ENCODE assay signal across 8 cellular contexts in the genomic region with DNA sequence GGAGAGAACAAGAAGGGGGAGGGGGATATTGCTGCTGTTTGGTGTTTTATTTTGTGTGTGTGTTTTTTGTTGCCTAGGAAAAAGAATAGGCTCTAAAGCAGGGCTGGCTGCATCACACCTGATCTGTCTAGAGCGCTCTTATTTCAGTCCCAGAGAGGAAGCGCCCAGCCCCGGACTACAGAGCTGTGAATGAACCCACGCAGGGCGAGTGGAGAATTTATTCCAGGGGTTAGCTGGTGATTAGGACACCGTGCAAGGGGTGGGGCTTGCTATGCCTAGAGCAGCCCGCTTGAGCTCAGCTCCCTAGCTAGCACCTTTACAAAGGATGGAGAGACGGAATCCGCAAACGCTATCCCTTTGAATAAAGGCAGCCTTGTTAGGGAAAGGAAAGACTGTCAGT.
A peak's percentile ranks its signal among the peaks of the same experiment; 100 is the strongest.
DNase-seq lines count a peak whose midpoint lies in the region; ATAC-seq and TF ChIP-seq lines count a peak whose summit lies in the region.

No MANE protein-coding gene starts in this region.

- ATAC-seq in HG03354 (IDR thresholded peaks at IDR 0.05; ENCODE audit: poor library complexity, severe bottlenecking, unreplicated experiment) (peak; percentile 33), SK-N-SH treated with all-trans-retinoic acid at 6 μM for 48 hours (peak; percentile 72), HG03196 (IDR thresholded peaks at IDR 0.05; ENCODE audit: unreplicated experiment) (no peak)

- no peaks in the 10 kb centered on the region for H3K36me3 ChIP-seq in muscle layer of duodenum (ENCODE audit: control insufficient read depth in 1 of 2, insufficient read depth in 2 of 2, low read length in 2 of 2)

- H3K4me1 ChIP-seq in muscle layer of duodenum (ENCODE audit: control insufficient read depth in 1 of 2, insufficient read depth in 2 of 2, low read length in 2 of 2) = peaks cover 0 to 22% of the 10 kb centered on the region in 2 donors

- H3K9me3 ChIP-seq in muscle layer of duodenum (ENCODE audit: control insufficient read depth in 1 of 2, low read length in 2 of 2) = no peaks in the 10 kb centered on the region

- H3K4me3 ChIP-seq in muscle layer of duodenum (ENCODE audit: low read depth in 1 of 2, low read length in 2 of 2) = peak overlapping the region; percentile 72 to 79

- H3K27ac ChIP-seq in muscle layer of duodenum (ENCODE audit: low read length) = peak overlapping the region; percentile 64

- DNase-seq in AG08396 (ENCODE audit: low spot score) (peak; percentile 25), fibroblast of peridontal ligament (ENCODE audit: extremely low read depth) (peak; percentile 39), GF-D8 (lab: John Stamatoyannopoulos, UW) (no peak), middle frontal gyrus (ENCODE audit: extremely low spot score, low spot score) (no peak)

- H3K27me3 ChIP-seq in muscle layer of duodenum (ENCODE audit: low read depth, low read length) = no peaks in the 10 kb centered on the region

TF ChIP-seq in SK-N-SH treated with all-trans-retinoic acid at 6 μM for 48 hours, 23 proteins besides CTCF, POLR2A, EP300 and RAD21:
- TF ChIP-seq SNAI2 (CRISPR knock-in tag; IDR thresholded peaks at IDR 0.05) (no peak), ZFP30 (CRISPR knock-in tag; IDR thresholded peaks at IDR 0.05) (no peak)

Comparison
In these comparisons a context has a peak if more than half of its experiments do, and no peak if none do; other contexts are left out.
1. DNase-seq: peak in AG08396 (single experiment) and fibroblast of peridontal ligament (single experiment); none in GF-D8 (single experiment) and middle frontal gyrus (single experiment).